10 cellular contexts compared by ENCODE assay signal in genomic region chr17:17075037-17075755, GRCh38. TPM values are rescaled to one million over a fixed set of nuclear protein-coding genes. Genes with fewer than 3 reads are reported as not detected.
DNase-seq lines count a peak whose midpoint lies in the region; ATAC-seq and TF ChIP-seq lines count a peak whose summit lies in the region.
"Had no signal": no experiment of that assay in that cellular context is flagged by ENCODE, and none has a peak within 500 bp of the region (broad histone marks: within the 10 kb centered on the region; RNA-seq: fewer than 3 reads in every experiment).

No MANE protein-coding gene starts in this region.

- TF ChIP-seq CTCF in body of pancreas (IDR thresholded peaks at IDR 0.05), result no peak

- ATAC-seq in activated CD4-positive, alpha-beta T cell treated with anti-CD3 and anti-CD28 coated beads for 36 hours, result peak; percentile 78
- no peak for ATAC-seq in body of pancreas
- peak; percentile 14 to 50 for ATAC-seq in right cardiac atrium
- no peak for ATAC-seq in stimulated activated naive B cell treated with anti-CD40 and anti-IgM and Interleukin-4, amounts not matched to agents 10 μg/mL and 1 μg/mL and 100 μg/mL, for 72 hours (replicated peaks)
- ATAC-seq in HG03565 (IDR thresholded peaks at IDR 0.05; ENCODE audit: unreplicated experiment), result no peak
- no peak for ATAC-seq in HG02870 (IDR thresholded peaks at IDR 0.05; ENCODE audit: unreplicated experiment)

- POLR2A ChIA-PET in activated CD4-positive, alpha-beta T cell treated with anti-CD3 and anti-CD28 coated beads for 36 hours (lab: Charles Lee), result no interaction called here

- H3K4me3 Mint-ChIP-seq in activated CD4-positive, alpha-beta T cell treated with anti-CD3 and anti-CD28 coated beads for 36 hours, result no peak overlapping the region
- H3K4me3 Mint-ChIP-seq in stimulated activated naive B cell treated with anti-CD40 and anti-IgM and Interleukin-4, amounts not matched to agents 10 μg/mL and 1 μg/mL and 100 μg/mL, for 72 hours, result no peak overlapping the region

- H3K4me1 Mint-ChIP-seq in activated CD4-positive, alpha-beta T cell treated with anti-CD3 and anti-CD28 coated beads for 36 hours, result peaks cover 57% of the 10 kb centered on the region
- H3K4me1 Mint-ChIP-seq in stimulated activated naive B cell treated with anti-CD40 and anti-IgM and Interleukin-4, amounts not matched to agents 10 μg/mL and 1 μg/mL and 100 μg/mL, for 72 hours, result peaks cover 43 to 60% of the 10 kb centered on the region in 2 donors

- H3K36me3 ChIP-seq in body of pancreas (replicated peaks in 1 of 2; ENCODE audit: insufficient read depth in 1 of 2, low read depth in 2 of 2), result no peaks in the 10 kb centered on the region

- 52 to 61% methylated on average over 10 of the region's 10 CpGs for WGBS in body of pancreas, 2 donors
- 28% methylated on average over 10 of the region's 10 CpGs for WGBS in right cardiac atrium

- H3K36me3 Mint-ChIP-seq in activated CD4-positive, alpha-beta T cell treated with anti-CD3 and anti-CD28 coated beads for 36 hours (ENCODE audit: low read depth), result peaks cover 24% of the 10 kb centered on the region
- peaks cover 22 to 62% of the 10 kb centered on the region in 2 donors for H3K36me3 Mint-ChIP-seq in stimulated activated naive B cell treated with anti-CD40 and anti-IgM and Interleukin-4, amounts not matched to agents 10 μg/mL and 1 μg/mL and 100 μg/mL, for 72 hours

- TF ChIP-seq POLR2A in body of pancreas (IDR thresholded peaks at IDR 0.05), result no peak

- peaks cover 2% of the 10 kb centered on the region for H3K9me3 Mint-ChIP-seq in activated CD4-positive, alpha-beta T cell treated with anti-CD3 and anti-CD28 coated beads for 36 hours (ENCODE audit: low read depth)
- H3K9me3 Mint-ChIP-seq in stimulated activated naive B cell treated with anti-CD40 and anti-IgM and Interleukin-4, amounts not matched to agents 10 μg/mL and 1 μg/mL and 100 μg/mL, for 72 hours, result peaks cover 2 to 3% of the 10 kb centered on the region in 2 donors

- intact Hi-C loops in activated CD4-positive, alpha-beta T cell treated with anti-CD3 and anti-CD28 coated beads for 36 hours (cut with DNase I, micrococcal nuclease), result no loop called here
- intact Hi-C loops in body of pancreas (cut with DNase I) (no loop called here), right cardiac atrium (cut with DNase I) (no loop called here)

- H3K27me3 Mint-ChIP-seq in activated CD4-positive, alpha-beta T cell treated with anti-CD3 and anti-CD28 coated beads for 36 hours, result no peaks in the 10 kb centered on the region
- H3K27me3 Mint-ChIP-seq in stimulated activated naive B cell treated with anti-CD40 and anti-IgM and Interleukin-4, amounts not matched to agents 10 μg/mL and 1 μg/mL and 100 μg/mL, for 72 hours, result no peaks in the 10 kb centered on the region

- no peaks in the 10 kb centered on the region for H3K9me3 ChIP-seq in body of pancreas
- no peaks in the 10 kb centered on the region for H3K9me3 ChIP-seq in right cardiac atrium (ENCODE audit: control insufficient read depth, low read length)
- H3K9me3 ChIP-seq: neutrophil had no signal

- CTCF ChIA-PET in activated CD4-positive, alpha-beta T cell treated with anti-CD3 and anti-CD28 coated beads for 36 hours (lab: Charles Lee), result interaction anchor here (1.0 kb wide), 1 partner anchor 99 kb away, joined by 3 read pairs; no protein-coding TSS in a partner anchor

- DNase-seq in activated CD4-positive, alpha-beta T cell treated with anti-CD3 and anti-CD28 coated beads for 36 hours, result peak; percentile 59
- no peak for DNase-seq in activated CD4-positive, alpha-beta T cell treated with anti-CD3 and anti-CD28 coated beads, Interleukin-2, amount 50 U/mL, for 4 hours
- peak in 3 of 4 donors; percentile 23 to 46 (median 42) for DNase-seq in body of pancreas
- peak in 2 of 3 donors; percentile 70 to 74 for DNase-seq in right cardiac atrium
- no peak for DNase-seq in stimulated activated naive B cell treated with anti-CD40 and anti-IgM and Interleukin-4, amounts not matched to agents 10 μg/mL and 1 μg/mL and 100 μg/mL, for 72 hours
- DNase-seq in amniotic stem cell (lab: John Stamatoyannopoulos, UW), result no peak
- DNase-seq: substantia nigra had no signal

- H3K27ac ChIP-seq in body of pancreas, result peak overlapping the region in 1 of 4 donors; percentile 11
- H3K27ac ChIP-seq in right cardiac atrium (ENCODE audit: low read length), result peak overlapping the region; percentile 9
- H3K27ac ChIP-seq: neutrophil had no signal

- H3K27ac Mint-ChIP-seq in activated CD4-positive, alpha-beta T cell treated with anti-CD3 and anti-CD28 coated beads for 36 hours, result peak overlapping the region; percentile 44
- peak overlapping the region; percentile 9 for H3K27ac Mint-ChIP-seq in stimulated activated naive B cell treated with anti-CD40 and anti-IgM and Interleukin-4, amounts not matched to agents 10 μg/mL and 1 μg/mL and 100 μg/mL, for 72 hours

- H3K27me3 ChIP-seq in body of pancreas (no peaks in the 10 kb centered on the region), right cardiac atrium (ENCODE audit: control insufficient read depth, insufficient read depth) (no peaks in the 10 kb centered on the region)
- H3K27me3 ChIP-seq: neutrophil had no signal

- H3K4me3 ChIP-seq in body of pancreas (no peak overlapping the region), right cardiac atrium (ENCODE audit: low read length) (no peak overlapping the region)

- H3K4me1 ChIP-seq in body of pancreas (peaks cover 43% of the 10 kb centered on the region), right cardiac atrium (ENCODE audit: control insufficient read depth, insufficient read depth, low read length) (peaks cover 48% of the 10 kb centered on the region)

RNA-seq across cellular contexts. Expression of gene MPRIP, which starts 32.9 kb away (rescaled TPM):
- 100 to 1,000 TPM; 131 to 179 TPM for total RNA-seq in activated CD4-positive, alpha-beta T cell treated with anti-CD3 and anti-CD28 coated beads for 36 hours
- total RNA-seq in body of pancreas (100 to 1,000 TPM; 147 to 269 TPM), right cardiac atrium (100 to 1,000 TPM; 295 to 331 (median 321) TPM)
- 228 TPM for polyA plus RNA-seq in right cardiac atrium

Comparison
In these comparisons a context has a peak if more than half of its experiments do, and no peak if none do; other contexts are left out.
1. DNase-seq: peak in activated CD4-positive, alpha-beta T cell treated with anti-CD3 and anti-CD28 coated beads for 36 hours (single experiment), body of pancreas (3 of 4) and right cardiac atrium (2 of 3); none in activated CD4-positive, alpha-beta T cell treated with anti-CD3 and anti-CD28 coated beads, Interleukin-2, amount 50 U/mL, for 4 hours (0 of 2), stimulated activated naive B cell treated with anti-CD40 and anti-IgM and Interleukin-4, amounts not matched to agents 10 μg/mL and 1 μg/mL and 100 μg/mL, for 72 hours (single experiment) and amniotic stem cell (single experiment).
2. ATAC-seq: peak in activated CD4-positive, alpha-beta T cell treated with anti-CD3 and anti-CD28 coated beads for 36 hours (single experiment) and right cardiac atrium (2 of 2); none in body of pancreas (single experiment), stimulated activated naive B cell treated with anti-CD40 and anti-IgM and Interleukin-4, amounts not matched to agents 10 μg/mL and 1 μg/mL and 100 μg/mL, for 72 hours (0 of 2), HG03565 (single experiment) and HG02870 (single experiment).